ENCODE assay signal across 8 cellular contexts in genomic region chr17:4945944-4946280, GRCh38. TPM values are rescaled to one million over a fixed set of nuclear protein-coding genes. Genes with fewer than 3 reads are reported as not detected.
DNase-seq lines count a peak whose midpoint lies in the region; ATAC-seq and TF ChIP-seq lines count a peak whose summit lies in the region.

No MANE protein-coding gene starts in this region.

- TF ChIP-seq CTCF in AG04450 (IDR thresholded peaks at IDR 0.05; ENCODE audit: low read depth, low read length) (no peak), HL-60 (IDR thresholded peaks at IDR 0.05; ENCODE audit: insufficient read depth, low read length) (no peak), MCF 10A (IDR thresholded peaks at IDR 0.05; ENCODE audit: unreplicated experiment) (no peak)

- no peaks in the 10 kb centered on the region for H3K27me3 ChIP-seq in AG04450 (ENCODE audit: control insufficient read depth, insufficient read depth, low read length)
- H3K27me3 ChIP-seq in HL-60 (ENCODE audit: insufficient read depth, poor library complexity, severe bottlenecking), result no peaks in the 10 kb centered on the region
- H3K27me3 ChIP-seq in muscle layer of colon (ENCODE audit: control insufficient read depth in 1 of 2, insufficient read depth in 2 of 2, low read length in 2 of 2), result no peaks in the 10 kb centered on the region

- peak overlapping the region; percentile 86 for H3K9ac ChIP-seq in muscle layer of colon (ENCODE audit: low read length)

- peaks cover 63% of the 10 kb centered on the region for H3K4me1 ChIP-seq in muscle layer of colon (ENCODE audit: insufficient read depth, low read length)

- BruUV-seq in MCF 10A (replicated peaks; lab: Mats Ljungman, UMichigan), result no TSS peak

- H3K9me3 ChIP-seq in AG04450 (ENCODE audit: control insufficient read depth, insufficient read depth, low read length), result peaks cover 3% of the 10 kb centered on the region; the same call in 1 of the 2 replicates
- no peaks in the 10 kb centered on the region for H3K9me3 ChIP-seq in muscle layer of colon (ENCODE audit: low read length)

- CTCF ChIA-PET in AG04450 (lab: Charles Lee), result interaction anchor here (0.6 kb wide), 1 partner anchor 42 kb away, joined by 3 read pairs; no protein-coding TSS in a partner anchor
- CTCF ChIA-PET in MCF 10A (lab: Yijun Ruan, JAX), result interaction anchor here (0.6 to 1.7 kb wide), 5 partner anchors 36 to 250 kb away, joined by 3 to 5 read pairs (median 5); partner anchors contain the start of gene MED11

- ATAC-seq in HG03378 (IDR thresholded peaks at IDR 0.05; ENCODE audit: unreplicated experiment), result no peak
- no peak for ATAC-seq in GM21360 (IDR thresholded peaks at IDR 0.05; ENCODE audit: unreplicated experiment)

- H3K27ac Mint-ChIP-seq in MCF 10A (ENCODE audit: low read depth, unreplicated experiment), result peak overlapping the region; percentile 93

- peak overlapping the region; percentile 99 for H3K4me3 ChIP-seq in AG04450 (ENCODE audit: low read depth, low read length)
- peak overlapping the region; percentile 67 for H3K4me3 ChIP-seq in HL-60 (replicated peaks; ENCODE audit: insufficient read depth, low read length)
- H3K4me3 ChIP-seq in muscle layer of colon (ENCODE audit: low read depth in 1 of 2, low read length in 2 of 2), result peak overlapping the region in 1 of 2 donors; percentile 72

- peaks cover 63% of the 10 kb centered on the region for H3K4me1 Mint-ChIP-seq in MCF 10A (ENCODE audit: insufficient read depth, unreplicated experiment)

- H3K27ac ChIP-seq in AG04450 (ENCODE audit: low read depth, low read length) (peak overlapping the region; percentile 82), HL-60 (replicated peaks) (peak overlapping the region; percentile 98), muscle layer of colon (ENCODE audit: low read depth, low read length) (peak overlapping the region; percentile 88)

- intact Hi-C loops in MCF 10A (cut with micrococcal nuclease), result no loop called here

- POLR2A ChIA-PET in AG04450 (lab: Yijun Ruan, JAX), result interaction anchor here (9.1 kb wide), 1 partner anchor 21 kb away, joined by 128 read pairs; the partner anchor contains the start of gene SPAG7
- POLR2A ChIA-PET in MCF 10A (lab: Yijun Ruan, JAX), result interaction anchor here (1.2 to 21.5 kb wide), 7 partner anchors 11 to 236 kb away, joined by 3 to 639 read pairs (median 6); partner anchors contain the start of genes ARRB2, INCA1, KIF1C and PSMB6

- H3K36me3 ChIP-seq in muscle layer of colon (ENCODE audit: insufficient read depth, low read length), result peaks cover 48% of the 10 kb centered on the region

- no peaks in the 10 kb centered on the region for H3K27me3 Mint-ChIP-seq in MCF 10A (ENCODE audit: insufficient read depth, unreplicated experiment)

- peaks cover 57% of the 10 kb centered on the region for H3K36me3 Mint-ChIP-seq in MCF 10A (ENCODE audit: insufficient read depth, unreplicated experiment)

- no peaks in the 10 kb centered on the region for H3K9me3 Mint-ChIP-seq in MCF 10A (ENCODE audit: unreplicated experiment)

- H3K4me3 Mint-ChIP-seq in MCF 10A (ENCODE audit: unreplicated experiment), result peak overlapping the region; percentile 74

- DNase-seq in AG04450 (ENCODE audit: low read depth, low spot score) (no peak), HL-60 (ENCODE audit: low read depth in 1 of 2, low spot score in 1 of 2) (no peak), MCF 10A (ENCODE audit: unreplicated experiment) (peak; percentile 26), NCI-H345 (lab: John Stamatoyannopoulos, UW) (no peak), activated gamma-delta T cell treated with Interleukin-2 at 50 U/mL for 16 hours (no peak)

RNA-seq across cellular contexts. Expression of gene PFN1, which starts 2.4 kb away (rescaled TPM):
- polyA plus RNA-seq in AG04450 (2011; rRNA removed), result 1,141 and 1,329 TPM in 2 replicates
- polyA minus RNA-seq in AG04450 (2011; rRNA and poly(A)+ RNA removed), result 784 and 887 TPM in 2 replicates
- 1,010 and 1,106 TPM in 2 replicates for total RNA-seq in MCF 10A (2022)

RNA-seq across cellular contexts. Expression of gene ENO3, which starts 5.0 kb away (rescaled TPM):
- 2.3 and 3.2 TPM in 2 replicates for polyA plus RNA-seq in AG04450 (2011; rRNA removed)
- polyA minus RNA-seq in AG04450 (2011; rRNA and poly(A)+ RNA removed), result 2.1 and 2.6 TPM in 2 replicates
- 19.0 and 20.2 TPM in 2 replicates for total RNA-seq in MCF 10A (2022)

RNA-seq across cellular contexts. Expression of gene RNF167, which starts 5.8 kb away (rescaled TPM):
- polyA plus RNA-seq in AG04450 (2011; rRNA removed), result 63.1 and 64.3 TPM in 2 replicates
- 59.1 and 74.8 TPM in 2 replicates for polyA minus RNA-seq in AG04450 (2011; rRNA and poly(A)+ RNA removed)
- 100.0 and 109 TPM in 2 replicates for total RNA-seq in MCF 10A (2022)

RNA-seq across cellular contexts. Expression of gene SLC25A11, which starts 6.1 kb away (rescaled TPM):
- polyA plus RNA-seq in AG04450 (2011; rRNA removed), result 44.7 and 50.0 TPM in 2 replicates
- 33.0 and 50.2 TPM in 2 replicates for polyA minus RNA-seq in AG04450 (2011; rRNA and poly(A)+ RNA removed)
- 46.8 and 54.5 TPM in 2 replicates for total RNA-seq in MCF 10A (2022)

RNA-seq across cellular contexts. Expression of gene GP1BA, which starts 13.8 kb away (rescaled TPM):
- polyA plus RNA-seq in AG04450 (2011; rRNA removed), result not detected in 2 replicates
- polyA minus RNA-seq in AG04450 (2011; rRNA and poly(A)+ RNA removed), result not detected in 2 replicates
- total RNA-seq in MCF 10A (2022), result not detected in 2 replicates
